ENCODE assay signal across 14 cellular contexts in the genomic region with DNA sequence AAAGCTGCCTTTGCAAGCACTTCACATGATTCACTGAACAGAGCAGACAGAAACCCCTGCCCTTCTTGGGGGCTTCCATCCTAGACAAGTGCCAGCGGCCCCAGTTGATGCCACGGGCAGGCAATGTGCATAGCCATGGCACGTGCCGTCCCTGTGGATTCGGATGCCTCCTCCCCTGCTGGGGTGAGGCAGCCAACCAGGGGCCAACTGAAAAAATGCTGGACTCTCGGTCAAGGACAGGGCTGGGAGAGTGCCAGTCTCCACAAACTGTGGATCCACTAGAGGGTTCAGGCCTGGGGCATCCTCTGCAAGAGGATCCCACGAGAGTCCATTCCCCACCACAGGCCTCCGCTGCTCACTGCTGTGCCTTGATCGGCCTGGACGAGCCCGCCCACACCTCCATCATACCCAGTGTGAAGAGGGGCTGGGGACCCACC. TPM values are rescaled to one million over a fixed set of nuclear protein-coding genes. Genes with fewer than 3 reads are reported as not detected.
DNase-seq lines count a peak whose midpoint lies in the region; ATAC-seq and TF ChIP-seq lines count a peak whose summit lies in the region.
"Had no signal": no experiment of that assay in that cellular context is flagged by ENCODE, and none has a peak within 500 bp of the region (broad histone marks: within the 10 kb centered on the region; RNA-seq: fewer than 3 reads in every experiment).

No MANE protein-coding gene starts in this region.

- no peak for ATAC-seq in CD4-positive, alpha-beta T cell (ENCODE audit: poor library complexity)
- no peak for ATAC-seq in SK-N-SH treated with all-trans-retinoic acid at 6 μM for 48 hours
- ATAC-seq: PC-3 had no signal

- TF ChIP-seq EP300 in esophagus muscularis mucosa (IDR thresholded peaks at IDR 0.05) = no peak

- TF ChIP-seq CTCF in 22Rv1 (IDR thresholded peaks at IDR 0.05) (no peak), esophagus muscularis mucosa (IDR thresholded peaks at IDR 0.05) (no peak), nephron (IDR thresholded peaks at IDR 0.05; ENCODE audit: unreplicated experiment in 3 of 3) (no peak)
- no peak for TF ChIP-seq CTCF in CD4-positive, alpha-beta T cell (IDR thresholded peaks at IDR 0.05)

- peaks cover 35% of the 10 kb centered on the region for H3K36me3 ChIP-seq in NT2/D1 (ENCODE audit: insufficient read depth, insufficient read length, low read length)
- peaks cover 0 to 30% (median 27%) of the 10 kb centered on the region in 4 donors for H3K36me3 ChIP-seq in esophagus muscularis mucosa

- peaks cover 38% of the 10 kb centered on the region for H3K4me1 Mint-ChIP-seq in nephron
- peaks cover 47% of the 10 kb centered on the region for H3K4me1 Mint-ChIP-seq in CD4-positive, alpha-beta T cell (ENCODE audit: low read depth)

- WGBS in esophagus muscularis mucosa = 75% methylated on average over 11 of the region's 11 CpGs

- H3K9ac ChIP-seq in NT2/D1 (ENCODE audit: insufficient read length, low read depth) = peak overlapping the region; percentile 24

- H3K4me3 ChIP-seq in NT2/D1 (ENCODE audit: insufficient read length, low read depth) = no peak overlapping the region
- no peak overlapping the region for H3K4me3 ChIP-seq in esophagus muscularis mucosa

- no peaks in the 10 kb centered on the region for H3K36me3 Mint-ChIP-seq in nephron (ENCODE audit: low read depth)
- peaks cover 8% of the 10 kb centered on the region for H3K36me3 Mint-ChIP-seq in CD4-positive, alpha-beta T cell (ENCODE audit: low read depth)
- H3K36me3 Mint-ChIP-seq: CD4-positive, CD25-positive, alpha-beta regulatory T cell; IgD-negative memory B cell had no signal

- H3K4me1 ChIP-seq in NT2/D1 (ENCODE audit: insufficient read depth, insufficient read length) = peaks cover 25% of the 10 kb centered on the region
- H3K4me1 ChIP-seq in esophagus muscularis mucosa = peaks cover 44 to 72% (median 64%) of the 10 kb centered on the region in 4 donors

- H3K9me3 Mint-ChIP-seq in nephron = no peaks in the 10 kb centered on the region
- no peaks in the 10 kb centered on the region for H3K9me3 Mint-ChIP-seq in CD4-positive, alpha-beta T cell
- H3K9me3 Mint-ChIP-seq: CD4-positive, CD25-positive, alpha-beta regulatory T cell; IgD-negative memory B cell had no signal

- H3K27ac ChIP-seq in 22Rv1 (peak overlapping the region; percentile 79), esophagus muscularis mucosa (replicated peaks in 1 of 4) (peak overlapping the region in 3 of 4 donors; percentile 44 to 84 (median 77))
- H3K27ac ChIP-seq in CD4-positive, alpha-beta T cell (ENCODE audit: low read depth, low read length) = no peak overlapping the region

- H3K9me3 ChIP-seq in NT2/D1 (ENCODE audit: insufficient read depth, low read length) (no peaks in the 10 kb centered on the region), esophagus muscularis mucosa (no peaks in the 10 kb centered on the region)
- no peaks in the 10 kb centered on the region for H3K9me3 ChIP-seq in CD4-positive, alpha-beta T cell (ENCODE audit: control insufficient read depth, low read length)

- peak overlapping the region in 2 of 3 experiments; percentile 12 to 45 for H3K4me3 Mint-ChIP-seq in nephron
- no peak overlapping the region for H3K4me3 Mint-ChIP-seq in CD4-positive, alpha-beta T cell

- POLR2A ChIA-PET in CD4-positive, alpha-beta T cell (lab: Charles Lee) = interaction anchor here (1.5 kb wide), 1 partner anchor 57 kb away, joined by 3 read pairs; no protein-coding TSS in a partner anchor

- no peak for TF ChIP-seq POLR2A in esophagus muscularis mucosa (IDR thresholded peaks at IDR 0.05; ENCODE audit: low read depth)

- intact Hi-C loops in esophagus muscularis mucosa (cut with DNase I) = no loop called here
- intact Hi-C loops in CD4-positive, alpha-beta T cell (cut with DNase I, micrococcal nuclease) = loop anchor here in 1 of 2 experiments (5.0 to 10.0 kb wide), 4 partner anchors 169 to 1894 kb away; a partner anchor contains a TSS

- CTCF ChIA-PET in CD4-positive, alpha-beta T cell (lab: Charles Lee) = interaction anchor here (1.9 kb wide), 1 partner anchor 223 kb away, joined by 6 read pairs; no protein-coding TSS in a partner anchor

- no peak overlapping the region for H3K27ac Mint-ChIP-seq in nephron
- no peak overlapping the region for H3K27ac Mint-ChIP-seq in CD4-positive, alpha-beta T cell
- H3K27ac Mint-ChIP-seq: CD4-positive, CD25-positive, alpha-beta regulatory T cell had no signal

- H3K27me3 Mint-ChIP-seq in nephron (ENCODE audit: low read depth) = peaks cover 3% of the 10 kb centered on the region
- H3K27me3 Mint-ChIP-seq in CD4-positive, alpha-beta T cell = peaks cover 5% of the 10 kb centered on the region
- H3K27me3 Mint-ChIP-seq: CD4-positive, CD25-positive, alpha-beta regulatory T cell; IgD-negative memory B cell had no signal

- no peaks in the 10 kb centered on the region for H3K27me3 ChIP-seq in NT2/D1 (ENCODE audit: insufficient read depth, insufficient read length)
- no peaks in the 10 kb centered on the region for H3K27me3 ChIP-seq in esophagus muscularis mucosa
- no peaks in the 10 kb centered on the region for H3K27me3 ChIP-seq in CD4-positive, alpha-beta T cell (ENCODE audit: control insufficient read depth, insufficient read depth, low read length)

- DNase-seq in NT2/D1 (ENCODE audit: low read depth, low spot score) (no peak), esophagus muscularis mucosa (ENCODE audit: extremely low spot score) (no peak), GDM1 (lab: John Stamatoyannopoulos, UW) (no peak), NCI-H2107 (lab: John Stamatoyannopoulos, UW) (no peak)
- DNase-seq in CD4-positive, alpha-beta T cell = no peak
- DNase-seq: CD4-positive, CD25-positive, alpha-beta regulatory T cell; NCI-H1105 treated with DMSO at 0.1 percent for 48 hours; NCI-H1694 treated with DMSO at 0.1 percent for 48 hours; NCI-H526 treated with DMSO at 0.1 percent for 48 hours; PC-3 had no signal

TF ChIP-seq in SK-N-SH treated with all-trans-retinoic acid at 6 μM for 48 hours, 23 proteins besides CTCF, POLR2A, EP300 and RAD21:
- TF ChIP-seq ZNF565 (CRISPR knock-in tag; conservative IDR thresholded peaks at IDR 0.05; ENCODE audit: low read depth) = no peak
- no peak for TF ChIP-seq ZFP3 (CRISPR knock-in tag; IDR thresholded peaks at IDR 0.05)
- no peak for TF ChIP-seq RARB (CRISPR knock-in tag; IDR thresholded peaks at IDR 0.05)
- TF ChIP-seq ZFP30 (CRISPR knock-in tag; IDR thresholded peaks at IDR 0.05) = no peak
- TF ChIP-seq CSDC2 (CRISPR knock-in tag; IDR thresholded peaks at IDR 0.05) = no peak
- no peak for TF ChIP-seq BACH2 (CRISPR knock-in tag; IDR thresholded peaks at IDR 0.05; ENCODE audit: borderline replicate concordance)
- TF ChIP-seq ZC3H10 (CRISPR knock-in tag; IDR thresholded peaks at IDR 0.05) = no peak
- TF ChIP-seq GLIS3 (CRISPR knock-in tag; IDR thresholded peaks at IDR 0.05) = no peak
- no peak for TF ChIP-seq SNAI2 (CRISPR knock-in tag; IDR thresholded peaks at IDR 0.05)
- no peak for TF ChIP-seq TCF4 (CRISPR knock-in tag; IDR thresholded peaks at IDR 0.05; ENCODE audit: borderline replicate concordance)
TF ChIP-seq in SK-N-SH treated with all-trans-retinoic acid at 6 μM for 48 hours: peak in this region for 0.

RNA-seq across cellular contexts. Expression of a gene that starts 3.8 kb away (rescaled TPM):
- 10 to 100 TPM; 10.8 to 18.4 (median 14.2) TPM for total RNA-seq in esophagus muscularis mucosa
- total RNA-seq in CD4-positive, alpha-beta T cell = 10 to 100 TPM; 11.4 to 11.9 TPM

RNA-seq across cellular contexts. Expression of a gene that starts 4.0 kb away (rescaled TPM):
- 10 to 100 TPM; 26.6 to 41.0 (median 38.8) TPM for total RNA-seq in esophagus muscularis mucosa
- total RNA-seq in CD4-positive, alpha-beta T cell = 10 to 100 TPM; 12.8 to 14.0 TPM
